ENCODE assay signal across 17 cellular contexts in the genomic region with DNA sequence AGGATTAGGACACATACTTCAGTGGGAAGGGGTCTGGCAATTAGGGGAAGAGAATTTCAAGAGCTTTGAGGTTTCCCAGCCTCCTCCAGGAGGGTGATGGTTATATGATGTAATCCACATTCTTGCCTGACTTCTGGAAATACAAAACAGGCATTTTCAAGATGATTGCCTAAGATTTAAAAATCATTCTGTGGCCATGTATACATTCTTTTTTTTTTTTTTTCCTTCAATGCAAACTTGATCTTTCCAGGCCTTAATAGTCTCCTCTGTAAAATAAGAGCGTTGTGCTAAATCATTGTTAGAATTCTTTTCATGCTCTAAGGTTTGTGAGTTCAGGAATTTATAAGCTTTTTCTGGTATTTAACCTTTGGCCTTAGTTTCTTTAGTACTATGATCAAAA.
A peak's percentile ranks its signal among the peaks of the same experiment; 100 is the strongest.
DNase-seq lines count a peak whose midpoint lies in the region; TF ChIP-seq lines count a peak whose summit lies in the region.
"Had no signal": no experiment of that assay in that cellular context is flagged by ENCODE, and none has a peak within 500 bp of the region (broad histone marks: within the 10 kb centered on the region; RNA-seq: fewer than 3 reads in every experiment).

No MANE protein-coding gene starts in this region.

- H3K4me3 Mint-ChIP-seq in activated CD4-positive, alpha-beta memory T cell treated with anti-CD3 and anti-CD28 coated beads, Interleukin-2, amount 10 ng/mL, durations not matched to agents 7 days and 5 days = no peak overlapping the region
- H3K4me3 Mint-ChIP-seq: activated naive CD8-positive, alpha-beta T cell; CD14-positive monocyte; stimulated activated naive CD8-positive, alpha-beta T cell treated with anti-CD3 and anti-CD28 coated beads, Interleukin-15, Interleukin-2, amounts not matched to agents 100 ng/mL and 50 ng/mL, for 24 hours had no signal

- no peak overlapping the region for H3K4me2 ChIP-seq in SK-N-SH

- no peaks in the 10 kb centered on the region for H3K79me2 ChIP-seq in SK-N-SH (ENCODE audit: insufficient read depth)

- no peaks in the 10 kb centered on the region for H3K9me2 ChIP-seq in SK-N-SH

- no peaks in the 10 kb centered on the region for H4K20me1 ChIP-seq in SK-N-SH (ENCODE audit: insufficient read depth)

- H3F3A ChIP-seq in SK-N-SH (replicated peaks; ENCODE audit: insufficient read depth) = no peaks in the 10 kb centered on the region

- POLR2A ChIA-PET in SK-N-SH (lab: Yijun Ruan, JAX) = no interaction called here
- POLR2A ChIA-PET in activated CD4-positive, alpha-beta memory T cell treated with anti-CD3 and anti-CD28 coated beads, Interleukin-2, amount 10 ng/mL, durations not matched to agents 7 days and 5 days (lab: Charles Lee) = no interaction called here

- no peaks in the 10 kb centered on the region for H3K9me3 ChIP-seq in SK-N-SH
- H3K9me3 ChIP-seq: heart left ventricle had no signal

- H3K27me3 Mint-ChIP-seq in activated CD4-positive, alpha-beta memory T cell treated with anti-CD3 and anti-CD28 coated beads, Interleukin-2, amount 10 ng/mL, durations not matched to agents 7 days and 5 days = no peaks in the 10 kb centered on the region
- H3K27me3 Mint-ChIP-seq: activated naive CD8-positive, alpha-beta T cell; stimulated activated naive CD8-positive, alpha-beta T cell treated with anti-CD3 and anti-CD28 coated beads, Interleukin-15, Interleukin-2, amounts not matched to agents 100 ng/mL and 50 ng/mL, for 24 hours had no signal

- DNase-seq in ELF-1 (ENCODE audit: low read depth, low spot score) (peak; percentile 50), SK-N-SH (no peak), fibroblast of pulmonary artery (ENCODE audit: low read depth) (peak; percentile 55), retinal pigment epithelial cell (ENCODE audit: low read depth) (peak; percentile 88), occipital lobe (lab: John Stamatoyannopoulos, UW) (no peak), iPS-NIHi7 (ENCODE audit: extremely low spot score) (no peak)
- DNase-seq in activated CD8-positive, alpha-beta memory T cell treated with anti-CD3 and anti-CD28 coated beads, Interleukin-2, amount 50 U/mL, for 4 hours = no peak
- no peak for DNase-seq in activated CD4-positive, alpha-beta memory T cell treated with anti-CD3 and anti-CD28 coated beads, Interleukin-2, amount 10 ng/mL, durations not matched to agents 7 days and 5 days
- DNase-seq: heart left ventricle; Kasumi-1; NCI-H187; NCI-H526; posterior cingulate gyrus; stimulated activated CD4-positive, alpha-beta T cell treated with anti-CD3 and anti-CD28 coated beads, Interleukin-12 subunit alpha, Interleukin-12 subunit beta, amount 100 ng/mL, for 4 hours had no signal

- no peak overlapping the region for H3K9ac ChIP-seq in SK-N-SH

- H3K4me1 ChIP-seq in SK-N-SH (ENCODE audit: control insufficient read depth in 1 of 2, insufficient read depth in 2 of 2, low read depth in 1 of 2, low read length in 1 of 2) = no peaks in the 10 kb centered on the region; a peak in 1 of 4 replicates

- no peak for TF ChIP-seq RAD21 in SK-N-SH (IDR thresholded peaks at IDR 0.05; ENCODE audit: low read length)

- no peak overlapping the region for H3K4me3 ChIP-seq in SK-N-SH (ENCODE audit: low read depth in 2 of 2, low read length in 1 of 2)
- no peak overlapping the region for H3K4me3 ChIP-seq in fibroblast of pulmonary artery (replicated peaks; ENCODE audit: low read depth, low read length)
- H3K4me3 ChIP-seq in retinal pigment epithelial cell (ENCODE audit: low read length) = no peak overlapping the region
- H3K4me3 ChIP-seq: heart left ventricle had no signal

- 25% methylated on average over 1 of the region's 1 CpG for WGBS in SK-N-SH (ENCODE audit: low lambda C conversion rate)

- H3K36me3 Mint-ChIP-seq in activated CD4-positive, alpha-beta memory T cell treated with anti-CD3 and anti-CD28 coated beads, Interleukin-2, amount 10 ng/mL, durations not matched to agents 7 days and 5 days (ENCODE audit: low read depth) = peaks cover under 1% of the 10 kb centered on the region
- H3K36me3 Mint-ChIP-seq: activated naive CD8-positive, alpha-beta T cell; CD14-positive monocyte had no signal

- no peaks in the 10 kb centered on the region for H3K27me3 ChIP-seq in SK-N-SH (ENCODE audit: insufficient read depth)
- H3K27me3 ChIP-seq: heart left ventricle had no signal

- TF ChIP-seq CTCF in SK-N-SH (IDR thresholded peaks at IDR 0.05) (no peak), fibroblast of pulmonary artery (IDR thresholded peaks at IDR 0.05; ENCODE audit: low read length, missing control alignments) (no peak), retinal pigment epithelial cell (conservative IDR thresholded peaks at IDR 0.05; ENCODE audit: low read depth, low read length) (no peak)

- no peak for TF ChIP-seq EP300 in SK-N-SH (IDR thresholded peaks at IDR 0.05; ENCODE audit: borderline replicate concordance in 1 of 2, low read depth in 1 of 2, low read length in 1 of 2)

- peaks cover 8% of the 10 kb centered on the region for H3K4me1 Mint-ChIP-seq in activated CD4-positive, alpha-beta memory T cell treated with anti-CD3 and anti-CD28 coated beads, Interleukin-2, amount 10 ng/mL, durations not matched to agents 7 days and 5 days

- H2AFZ ChIP-seq in SK-N-SH (ENCODE audit: low read depth) = 0 out of 2 replicates have a peak overlapping the region, but pooled peaks have one; percentile 7

- H3K36me3 ChIP-seq in SK-N-SH (replicated peaks in 1 of 2; ENCODE audit: control insufficient read depth in 1 of 2, insufficient read depth in 2 of 2, low read length in 1 of 2) = no peaks in the 10 kb centered on the region
- H3K36me3 ChIP-seq: heart left ventricle had no signal

- H3K27ac Mint-ChIP-seq in activated CD4-positive, alpha-beta memory T cell treated with anti-CD3 and anti-CD28 coated beads, Interleukin-2, amount 10 ng/mL, durations not matched to agents 7 days and 5 days = no peak overlapping the region
- H3K27ac Mint-ChIP-seq: activated naive CD8-positive, alpha-beta T cell; CD14-positive monocyte; stimulated activated naive CD8-positive, alpha-beta T cell treated with anti-CD3 and anti-CD28 coated beads, Interleukin-15, Interleukin-2, amounts not matched to agents 100 ng/mL and 50 ng/mL, for 24 hours had no signal

- CTCF ChIA-PET in SK-N-SH (lab: Yijun Ruan, JAX) = interaction anchor here (1.0 kb wide), 1 partner anchor 9 kb away, joined by 3 read pairs; no protein-coding TSS in a partner anchor
- CTCF ChIA-PET in activated CD4-positive, alpha-beta memory T cell treated with anti-CD3 and anti-CD28 coated beads, Interleukin-2, amount 10 ng/mL, durations not matched to agents 7 days and 5 days (lab: Charles Lee) = interaction anchor here (1.3 kb wide), 1 partner anchor 18 kb away, joined by 3 read pairs; no protein-coding TSS in a partner anchor

- peaks cover 12% of the 10 kb centered on the region for H3K9me3 Mint-ChIP-seq in activated CD4-positive, alpha-beta memory T cell treated with anti-CD3 and anti-CD28 coated beads, Interleukin-2, amount 10 ng/mL, durations not matched to agents 7 days and 5 days

- peak overlapping the region in 1 of 2 experiments; percentile 72; a peak in 1 of 4 replicates for H3K27ac ChIP-seq in SK-N-SH (ENCODE audit: low read depth in 2 of 2, low read length in 1 of 2)
- H3K27ac ChIP-seq: heart left ventricle had no signal

TF ChIP-seq in SK-N-SH, 30 proteins besides CTCF, POLR2A, EP300 and RAD21:
- TF ChIP-seq TCF12 (IDR thresholded peaks at IDR 0.05) = 0 out of 2 replicates have a peak, but pooled peaks have one; percentile 9
- TF ChIP-seq GATA2 (CRISPR knock-in tag; IDR thresholded peaks at IDR 0.05) = no peak

Comparison
In these comparisons a context has a peak if more than half of its experiments do, and no peak if none do; other contexts are left out.
1. DNase-seq: peak in ELF-1 (single experiment), fibroblast of pulmonary artery (single experiment) and retinal pigment epithelial cell (single experiment); none in SK-N-SH (single experiment), activated CD8-positive, alpha-beta memory T cell treated with anti-CD3 and anti-CD28 coated beads, Interleukin-2, amount 50 U/mL, for 4 hours (single experiment), occipital lobe (single experiment), activated CD4-positive, alpha-beta memory T cell treated with anti-CD3 and anti-CD28 coated beads, Interleukin-2, amount 10 ng/mL, durations not matched to agents 7 days and 5 days (single experiment) and iPS-NIHi7 (single experiment).